10 cellular contexts compared by ENCODE assay signal in genomic region chr13:79227418-79227817, GRCh38.
A peak's percentile ranks its signal among the peaks of the same experiment; 100 is the strongest.
DNase-seq lines count a peak whose midpoint lies in the region; ATAC-seq and TF ChIP-seq lines count a peak whose summit lies in the region.
"Had no signal": no experiment of that assay in that cellular context is flagged by ENCODE, and none has a peak within 500 bp of the region (broad histone marks: within the 10 kb centered on the region; RNA-seq: fewer than 3 reads in every experiment).

No MANE protein-coding gene starts in this region.

- H3K9me3 ChIP-seq in neural progenitor cell (ENCODE audit: low read depth) (no peaks in the 10 kb centered on the region), upper lobe of left lung (no peaks in the 10 kb centered on the region)

- no peaks in the 10 kb centered on the region for H3K79me2 ChIP-seq in neural progenitor cell (ENCODE audit: low read depth)

- H2AFZ ChIP-seq in neural progenitor cell (replicated peaks), result peak overlapping the region; percentile 83

- no peak for TF ChIP-seq EP300 in upper lobe of left lung (IDR thresholded peaks at IDR 0.05)

- no peak for DNase-seq in neural progenitor cell (ENCODE audit: low spot score)
- DNase-seq in posterior cingulate gyrus, result no peak
- no peak for DNase-seq in activated CD4-positive, alpha-beta T cell treated with anti-CD3 and anti-CD28 coated beads for 48 hours
- no peak for DNase-seq in upper lobe of left lung
- DNase-seq: activated naive CD8-positive, alpha-beta T cell treated with anti-CD3 and anti-CD28 coated beads for 36 hours; EL; NCI-H82 had no signal

- H3K27ac ChIP-seq in neural progenitor cell, result no peak overlapping the region
- no peak overlapping the region for H3K27ac ChIP-seq in upper lobe of left lung

- H3F3A ChIP-seq in neural progenitor cell (ENCODE audit: low read depth), result no peaks in the 10 kb centered on the region

- no peaks in the 10 kb centered on the region for H3K36me3 ChIP-seq in neural progenitor cell
- H3K36me3 ChIP-seq in upper lobe of left lung, result no peaks in the 10 kb centered on the region

- TF ChIP-seq CTCF in neural progenitor cell (IDR thresholded peaks at IDR 0.05) (no peak), upper lobe of left lung (IDR thresholded peaks at IDR 0.05) (no peak)

- peaks cover 14% of the 10 kb centered on the region for H3K4me1 Mint-ChIP-seq in neural progenitor cell

- H3K36me3 Mint-ChIP-seq in neural progenitor cell, result no peaks in the 10 kb centered on the region
- H3K36me3 Mint-ChIP-seq: activated naive CD8-positive, alpha-beta T cell treated with anti-CD3 and anti-CD28 coated beads for 36 hours had no signal

- H4K20me1 ChIP-seq in neural progenitor cell (ENCODE audit: low read depth), result no peaks in the 10 kb centered on the region

- H3K9me3 Mint-ChIP-seq in neural progenitor cell, result no peaks in the 10 kb centered on the region
- H3K9me3 Mint-ChIP-seq: activated naive CD8-positive, alpha-beta T cell treated with anti-CD3 and anti-CD28 coated beads for 36 hours had no signal

- no peak overlapping the region for H3K4me3 Mint-ChIP-seq in neural progenitor cell
- H3K4me3 Mint-ChIP-seq: activated naive CD8-positive, alpha-beta T cell treated with anti-CD3 and anti-CD28 coated beads for 36 hours had no signal

- no peak overlapping the region for H3K4me2 ChIP-seq in neural progenitor cell

- WGBS in upper lobe of left lung, 2 donors, result 51 to 52% methylated on average over 2 of the region's 2 CpGs

- intact Hi-C loops in posterior cingulate gyrus (cut with DNase I), result no loop called here

- TF ChIP-seq POLR2A in upper lobe of left lung (IDR thresholded peaks at IDR 0.05), result no peak

- H3K27me3 ChIP-seq in neural progenitor cell, result no peaks in the 10 kb centered on the region
- H3K27me3 ChIP-seq in upper lobe of left lung, result no peaks in the 10 kb centered on the region

- H3K27me3 Mint-ChIP-seq in neural progenitor cell (ENCODE audit: insufficient read depth, low read depth), result peaks cover 4% of the 10 kb centered on the region

- peak; percentile 81 for ATAC-seq in GM18907 (IDR thresholded peaks at IDR 0.05; ENCODE audit: unreplicated experiment)
- ATAC-seq in HG02571 (IDR thresholded peaks at IDR 0.05; ENCODE audit: unreplicated experiment), result peak; percentile 74
- ATAC-seq in HG03457 (IDR thresholded peaks at IDR 0.05; ENCODE audit: unreplicated experiment), result peak; percentile 64
- ATAC-seq in upper lobe of left lung (ENCODE audit: low FRiP score in 2 of 2), result no peak

- H3K4me3 ChIP-seq in neural progenitor cell (no peak overlapping the region), upper lobe of left lung (no peak overlapping the region)

- no peak overlapping the region for H3K27ac Mint-ChIP-seq in neural progenitor cell
- H3K27ac Mint-ChIP-seq: activated naive CD8-positive, alpha-beta T cell treated with anti-CD3 and anti-CD28 coated beads for 36 hours had no signal

- peaks cover 14% of the 10 kb centered on the region for H3K4me1 ChIP-seq in neural progenitor cell
- no peaks in the 10 kb centered on the region for H3K4me1 ChIP-seq in upper lobe of left lung

- H3K9ac ChIP-seq in neural progenitor cell, result no peak overlapping the region

Comparison
In these comparisons a context has a peak if more than half of its experiments do, and no peak if none do; other contexts are left out.
1. ATAC-seq: peak in GM18907 (single experiment), HG02571 (single experiment) and HG03457 (single experiment); none in upper lobe of left lung (0 of 2).